13 cellular contexts compared by ENCODE assay signal in genomic region chr10:13115832-13116793, GRCh38. TPM values are rescaled to one million over a fixed set of nuclear protein-coding genes. Genes with fewer than 3 reads are reported as not detected.
A peak's percentile ranks its signal among the peaks of the same experiment; 100 is the strongest.
DNase-seq lines count a peak whose midpoint lies in the region; ATAC-seq and TF ChIP-seq lines count a peak whose summit lies in the region.
"Had no signal": no experiment of that assay in that cellular context is flagged by ENCODE, and none has a peak within 500 bp of the region (broad histone marks: within the 10 kb centered on the region; RNA-seq: fewer than 3 reads in every experiment).

No MANE protein-coding gene starts in this region.

- H3K79me2 ChIP-seq in OCI-LY3 (ENCODE audit: low read length) (no peaks in the 10 kb centered on the region), GM23338 (replicated peaks; ENCODE audit: insufficient read depth) (no peaks in the 10 kb centered on the region)

- H2AFZ ChIP-seq in OCI-LY3 (ENCODE audit: low read depth, low read length) (peak overlapping the region; percentile 1; the same call in 1 of the 2 replicates), GM23338 (no peak overlapping the region)

- H3K27me3 Mint-ChIP-seq in GM23338 (ENCODE audit: insufficient read depth, low read depth, poor library complexity) = no peaks in the 10 kb centered on the region

- peak overlapping the region; percentile 5 for H3K27ac Mint-ChIP-seq in stimulated activated effector memory CD8-positive, alpha-beta T cell treated with anti-CD3 and anti-CD28 coated beads, Interleukin-12 subunit alpha, Interleukin-12 subunit beta, amount 100 ng/mL, for 72 hours
- no peak overlapping the region for H3K27ac Mint-ChIP-seq in GM23338

- H4K20me1 ChIP-seq in OCI-LY3 (ENCODE audit: insufficient read depth, low read length) (no peaks in the 10 kb centered on the region), GM23338 (replicated peaks; ENCODE audit: insufficient read depth) (peaks cover 4% of the 10 kb centered on the region; the same call in 1 of the 2 replicates)

- H3K9ac ChIP-seq in OCI-LY3 (ENCODE audit: low read length) = peak overlapping the region; percentile 24; the same call in 1 of the 2 replicates

- H3K4me3 ChIP-seq in OCI-LY3 (ENCODE audit: low read length) = peak overlapping the region; percentile 46
- peak overlapping the region in 1 of 4 donors; percentile 21 for H3K4me3 ChIP-seq in esophagus squamous epithelium
- no peak overlapping the region for H3K4me3 ChIP-seq in sigmoid colon
- H3K4me3 ChIP-seq in GM23338 = no peak overlapping the region

- TF ChIP-seq POLR2A in esophagus squamous epithelium (IDR thresholded peaks at IDR 0.05) (no peak), sigmoid colon (IDR thresholded peaks at IDR 0.05) (no peak)

- H3K9me3 ChIP-seq in OCI-LY3 (ENCODE audit: insufficient read depth, low read length) (no peaks in the 10 kb centered on the region), esophagus squamous epithelium (no peaks in the 10 kb centered on the region), sigmoid colon (no peaks in the 10 kb centered on the region)

- no peak for TF ChIP-seq EP300 in sigmoid colon (IDR thresholded peaks at IDR 0.05)

- peaks cover 32% of the 10 kb centered on the region for H3K4me1 Mint-ChIP-seq in stimulated activated effector memory CD8-positive, alpha-beta T cell treated with anti-CD3 and anti-CD28 coated beads, Interleukin-12 subunit alpha, Interleukin-12 subunit beta, amount 100 ng/mL, for 72 hours
- H3K4me1 Mint-ChIP-seq in GM23338 = 0 out of 3 replicates have a peak, but pooled peaks cover 7% of the 10 kb centered on the region

- DNase-seq in activated CD4-positive, CD25-positive, alpha-beta regulatory T cell treated with anti-CD3 and anti-CD28 coated beads, Interleukin-2, amount 50 U/mL, for 72 hours = no peak
- DNase-seq in esophagus squamous epithelium (lab: John Stamatoyannopoulos, UW) (no peak), sigmoid colon (no peak), GM23338 (ENCODE audit: low spot score) (no peak)
- DNase-seq in stimulated activated effector memory CD8-positive, alpha-beta T cell treated with anti-CD3 and anti-CD28 coated beads, Interleukin-12 subunit alpha, Interleukin-12 subunit beta, amount 100 ng/mL, for 72 hours (ENCODE audit: low spot score in 2 of 2) = no peak
- DNase-seq: 8988T; GDM1; kidney; NCI-H187; stimulated activated CD4-positive, alpha-beta T cell treated with anti-CD3 and anti-CD28 coated beads, Interleukin-12 subunit alpha, Interleukin-12 subunit beta, amount 100 ng/mL, for 4 hours had no signal

- peak overlapping the region; percentile 61 for H3K4me3 Mint-ChIP-seq in stimulated activated effector memory CD8-positive, alpha-beta T cell treated with anti-CD3 and anti-CD28 coated beads, Interleukin-12 subunit alpha, Interleukin-12 subunit beta, amount 100 ng/mL, for 72 hours
- H3K4me3 Mint-ChIP-seq in GM23338 = no peak overlapping the region

- no peak overlapping the region; the same call in 1 of the 2 replicates for H3K27ac ChIP-seq in OCI-LY3 (ENCODE audit: low read length)
- H3K27ac ChIP-seq in esophagus squamous epithelium = peak overlapping the region; percentile 17 to 67 (median 59)
- H3K27ac ChIP-seq in sigmoid colon = peak overlapping the region in 1 of 4 donors; percentile 10
- H3K27ac ChIP-seq in GM23338 (ENCODE audit: low read depth) = no peak overlapping the region

- intact Hi-C loops in esophagus squamous epithelium (cut with DNase I) (no loop called here), sigmoid colon (cut with DNase I) (no loop called here)

- H3F3A ChIP-seq in GM23338 (replicated peaks; ENCODE audit: low read depth) = peaks cover 6% of the 10 kb centered on the region; the same call in 1 of the 2 replicates

- H3K4me2 ChIP-seq in OCI-LY3 (ENCODE audit: low read length) (peak overlapping the region; percentile 77), GM23338 (no peak overlapping the region)

- peaks cover 26% of the 10 kb centered on the region for H3K4me1 ChIP-seq in OCI-LY3 (ENCODE audit: low read length)
- peaks cover 0 to 25% (median 0%) of the 10 kb centered on the region in 3 donors for H3K4me1 ChIP-seq in esophagus squamous epithelium
- H3K4me1 ChIP-seq in sigmoid colon = no peaks in the 10 kb centered on the region
- no peaks in the 10 kb centered on the region for H3K4me1 ChIP-seq in GM23338 (ENCODE audit: insufficient read depth)

- peaks cover 93% of the 10 kb centered on the region for H3K36me3 Mint-ChIP-seq in stimulated activated effector memory CD8-positive, alpha-beta T cell treated with anti-CD3 and anti-CD28 coated beads, Interleukin-12 subunit alpha, Interleukin-12 subunit beta, amount 100 ng/mL, for 72 hours
- H3K36me3 Mint-ChIP-seq in GM23338 (ENCODE audit: low read depth) = peaks cover 4% of the 10 kb centered on the region; the same call in 1 of the 3 replicates

- peaks cover 13% of the 10 kb centered on the region for H3K36me3 ChIP-seq in OCI-LY3 (replicated peaks; ENCODE audit: low read depth, low read length)
- H3K36me3 ChIP-seq in esophagus squamous epithelium = peaks cover 0 to 89% (median 11%) of the 10 kb centered on the region in 3 donors
- peaks cover 25 to 86% (median 34%) of the 10 kb centered on the region in 4 donors for H3K36me3 ChIP-seq in sigmoid colon
- H3K36me3 ChIP-seq in GM23338 (ENCODE audit: insufficient read depth) = no peaks in the 10 kb centered on the region; the same call in 1 of the 2 replicates

- H3K27me3 ChIP-seq in OCI-LY3 (ENCODE audit: low read depth, low read length) (no peaks in the 10 kb centered on the region), esophagus squamous epithelium (no peaks in the 10 kb centered on the region), sigmoid colon (no peaks in the 10 kb centered on the region), GM23338 (ENCODE audit: insufficient read depth) (no peaks in the 10 kb centered on the region)

- no peaks in the 10 kb centered on the region for H3K9me3 Mint-ChIP-seq in stimulated activated effector memory CD8-positive, alpha-beta T cell treated with anti-CD3 and anti-CD28 coated beads, Interleukin-12 subunit alpha, Interleukin-12 subunit beta, amount 100 ng/mL, for 72 hours
- H3K9me3 Mint-ChIP-seq in GM23338 = no peaks in the 10 kb centered on the region

- 68 to 74% methylated on average over 11 to 12 of the region's 12 CpGs for WGBS in esophagus squamous epithelium, 2 donors
- 15 to 64% methylated on average over 12 of the region's 12 CpGs for WGBS in sigmoid colon, 2 donors

- H3K9me2 ChIP-seq in GM23338 (ENCODE audit: insufficient read depth) = no peaks in the 10 kb centered on the region

- TF ChIP-seq CTCF in OCI-LY3 (IDR thresholded peaks at IDR 0.05; ENCODE audit: low read depth, low read length) (no peak), esophagus squamous epithelium (IDR thresholded peaks at IDR 0.05) (no peak), sigmoid colon (IDR thresholded peaks at IDR 0.05) (no peak), GM23338 (conservative IDR thresholded peaks at IDR 0.05; ENCODE audit: low read depth in 2 of 2) (no peak)

- peak; percentile 77 to 84 for ATAC-seq in activated CD4-positive, CD25-positive, alpha-beta regulatory T cell treated with anti-CD3 and anti-CD28 coated beads, Interleukin-2, amount 50 U/mL, for 24 hours
- peak; percentile 73 for ATAC-seq in stimulated activated effector memory CD8-positive, alpha-beta T cell treated with anti-CD3 and anti-CD28 coated beads, Interleukin-12 subunit alpha, Interleukin-12 subunit beta, amount 100 ng/mL, for 72 hours
- no peak for ATAC-seq in GM21737 (IDR thresholded peaks at IDR 0.05; ENCODE audit: unreplicated experiment)
- ATAC-seq in GM23338 = no peak

TF ChIP-seq in GM23338, 12 proteins besides CTCF, POLR2A, EP300 and RAD21 (continues in another document):
- TF ChIP-seq CREB1 (CRISPR knock-in tag; IDR thresholded peaks at IDR 0.05; ENCODE audit: low read depth) (no peak), REST (IDR thresholded peaks at IDR 0.05; ENCODE audit: unreplicated experiment) (no peak), JUNB (IDR thresholded peaks at IDR 0.05; ENCODE audit: unreplicated experiment) (no peak)

RNA-seq across cellular contexts. Expression of gene OPTN, which starts 16.1 kb away (rescaled TPM):
- 10 to 100 TPM; 23.3 to 46.9 (median 33.6) TPM for total RNA-seq in esophagus squamous epithelium
- 10 to 100 TPM; 53.5 to 72.6 (median 59.7) TPM for total RNA-seq in sigmoid colon
- 100 to 1,000 TPM in 2 of 3 donors, 10 to 100 TPM in 1; 54.2 to 127 (median 117) TPM for polyA plus RNA-seq in sigmoid colon
- total RNA-seq in GM23338 (2014; rRNA removed; shearing (Covaris generic)) = 6.0 and 6.8 TPM in 2 replicates
- 11.0 and 13.0 TPM in 2 replicates for polyA plus RNA-seq in GM23338 (2016; fragmentation: Nextera tagmentation; extraction: Ambion mirVana)

RNA-seq across cellular contexts. Expression of gene MCM10, which starts 45.2 kb away (rescaled TPM):
- 1 to 10 TPM; 2.3 to 9.2 (median 4.0) TPM for total RNA-seq in esophagus squamous epithelium
- under 1 TPM in 3 of 4 donors, not detected in 1; 0.14 to 0.83 (median 0.36) TPM for total RNA-seq in sigmoid colon
- 1 to 10 TPM in 1 of 3 donors, under 1 TPM in 1, not detected in 1; 0.92 to 3.2 TPM for polyA plus RNA-seq in sigmoid colon
- 30.7 and 38.2 TPM in 2 replicates for total RNA-seq in GM23338 (2014; rRNA removed; shearing (Covaris generic))
- polyA plus RNA-seq in GM23338 (2016; fragmentation: Nextera tagmentation; extraction: Ambion mirVana) = 33.4 and 43.0 TPM in 2 replicates

Comparison
In these comparisons a context has a peak if more than half of its experiments do, and no peak if none do; other contexts are left out.
1. ATAC-seq: peak in activated CD4-positive, CD25-positive, alpha-beta regulatory T cell treated with anti-CD3 and anti-CD28 coated beads, Interleukin-2, amount 50 U/mL, for 24 hours (2 of 2) and stimulated activated effector memory CD8-positive, alpha-beta T cell treated with anti-CD3 and anti-CD28 coated beads, Interleukin-12 subunit alpha, Interleukin-12 subunit beta, amount 100 ng/mL, for 72 hours (single experiment); none in GM21737 (single experiment) and GM23338 (single experiment).
2. H3K27ac ChIP-seq: peak in esophagus squamous epithelium (4 of 4); none in OCI-LY3 (single experiment) and GM23338 (single experiment).